Comparison of ENCODE assay signal across 2 cellular contexts in genomic region chr15:58777107-58777506, GRCh38.
TF ChIP-seq lines count a peak whose summit lies in the region.

No MANE protein-coding gene starts in this region.

TF ChIP-seq in GM23338, 12 proteins besides CTCF, POLR2A, EP300 and RAD21:
- TF ChIP-seq, protein P1, sequence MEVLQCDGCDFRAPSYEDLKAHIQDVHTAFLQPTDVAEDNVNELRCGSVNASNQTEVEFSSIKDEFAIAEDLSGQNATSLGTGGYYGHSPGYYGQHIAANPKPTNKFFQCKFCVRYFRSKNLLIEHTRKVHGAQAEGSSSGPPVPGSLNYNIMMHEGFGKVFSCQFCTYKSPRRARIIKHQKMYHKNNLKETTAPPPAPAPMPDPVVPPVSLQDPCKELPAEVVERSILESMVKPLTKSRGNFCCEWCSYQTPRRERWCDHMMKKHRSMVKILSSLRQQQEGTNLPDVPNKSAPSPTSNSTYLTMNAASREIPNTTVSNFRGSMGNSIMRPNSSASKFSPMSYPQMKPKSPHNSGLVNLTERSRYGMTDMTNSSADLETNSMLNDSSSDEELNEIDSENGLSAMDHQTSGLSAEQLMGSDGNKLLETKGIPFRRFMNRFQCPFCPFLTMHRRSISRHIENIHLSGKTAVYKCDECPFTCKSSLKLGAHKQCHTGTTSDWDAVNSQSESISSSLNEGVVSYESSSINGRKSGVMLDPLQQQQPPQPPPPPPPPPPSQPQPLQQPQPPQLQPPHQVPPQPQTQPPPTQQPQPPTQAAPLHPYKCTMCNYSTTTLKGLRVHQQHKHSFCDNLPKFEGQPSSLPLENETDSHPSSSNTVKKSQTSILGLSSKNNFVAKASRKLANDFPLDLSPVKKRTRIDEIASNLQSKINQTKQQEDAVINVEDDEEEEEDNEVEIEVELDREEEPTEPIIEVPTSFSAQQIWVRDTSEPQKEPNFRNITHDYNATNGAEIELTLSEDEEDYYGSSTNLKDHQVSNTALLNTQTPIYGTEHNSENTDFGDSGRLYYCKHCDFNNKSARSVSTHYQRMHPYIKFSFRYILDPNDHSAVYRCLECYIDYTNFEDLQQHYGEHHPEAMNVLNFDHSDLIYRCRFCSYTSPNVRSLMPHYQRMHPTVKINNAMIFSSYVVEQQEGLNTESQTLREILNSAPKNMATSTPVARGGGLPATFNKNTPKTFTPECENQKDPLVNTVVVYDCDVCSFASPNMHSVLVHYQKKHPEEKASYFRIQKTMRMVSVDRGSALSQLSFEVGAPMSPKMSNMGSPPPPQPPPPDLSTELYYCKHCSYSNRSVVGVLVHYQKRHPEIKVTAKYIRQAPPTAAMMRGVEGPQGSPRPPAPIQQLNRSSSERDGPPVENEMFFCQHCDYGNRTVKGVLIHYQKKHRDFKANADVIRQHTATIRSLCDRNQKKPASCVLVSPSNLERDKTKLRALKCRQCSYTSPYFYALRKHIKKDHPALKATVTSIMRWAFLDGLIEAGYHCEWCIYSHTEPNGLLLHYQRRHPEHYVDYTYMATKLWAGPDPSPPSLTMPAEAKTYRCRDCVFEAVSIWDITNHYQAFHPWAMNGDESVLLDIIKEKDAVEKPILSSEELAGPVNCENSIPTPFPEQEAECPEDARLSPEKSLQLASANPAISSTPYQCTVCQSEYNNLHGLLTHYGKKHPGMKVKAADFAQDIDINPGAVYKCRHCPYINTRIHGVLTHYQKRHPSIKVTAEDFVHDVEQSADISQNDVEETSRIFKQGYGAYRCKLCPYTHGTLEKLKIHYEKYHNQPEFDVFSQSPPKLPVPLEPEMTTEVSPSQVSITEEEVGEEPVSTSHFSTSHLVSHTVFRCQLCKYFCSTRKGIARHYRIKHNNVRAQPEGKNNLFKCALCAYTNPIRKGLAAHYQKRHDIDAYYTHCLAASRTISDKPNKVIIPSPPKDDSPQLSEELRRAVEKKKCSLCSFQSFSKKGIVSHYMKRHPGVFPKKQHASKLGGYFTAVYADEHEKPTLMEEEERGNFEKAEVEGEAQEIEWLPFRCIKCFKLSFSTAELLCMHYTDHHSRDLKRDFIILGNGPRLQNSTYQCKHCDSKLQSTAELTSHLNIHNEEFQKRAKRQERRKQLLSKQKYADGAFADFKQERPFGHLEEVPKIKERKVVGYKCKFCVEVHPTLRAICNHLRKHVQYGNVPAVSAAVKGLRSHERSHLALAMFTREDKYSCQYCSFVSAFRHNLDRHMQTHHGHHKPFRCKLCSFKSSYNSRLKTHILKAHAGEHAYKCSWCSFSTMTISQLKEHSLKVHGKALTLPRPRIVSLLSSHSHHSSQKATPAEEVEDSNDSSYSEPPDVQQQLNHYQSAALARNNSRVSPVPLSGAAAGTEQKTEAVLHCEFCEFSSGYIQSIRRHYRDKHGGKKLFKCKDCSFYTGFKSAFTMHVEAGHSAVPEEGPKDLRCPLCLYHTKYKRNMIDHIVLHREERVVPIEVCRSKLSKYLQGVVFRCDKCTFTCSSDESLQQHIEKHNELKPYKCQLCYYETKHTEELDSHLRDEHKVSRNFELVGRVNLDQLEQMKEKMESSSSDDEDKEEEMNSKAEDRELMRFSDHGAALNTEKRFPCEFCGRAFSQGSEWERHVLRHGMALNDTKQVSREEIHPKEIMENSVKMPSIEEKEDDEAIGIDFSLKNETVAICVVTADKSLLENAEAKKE (CRISPR knock-in tag; IDR thresholded peaks at IDR 0.05): no peak
- TF ChIP-seq ZNF114 (CRISPR knock-in tag; IDR thresholded peaks at IDR 0.05) (no peak), CREB1 (CRISPR knock-in tag; IDR thresholded peaks at IDR 0.05; ENCODE audit: low read depth) (no peak), POLR2AphosphoS5 (IDR thresholded peaks at IDR 0.05; ENCODE audit: low read depth) (no peak), NANOG (IDR thresholded peaks at IDR 0.05; ENCODE audit: borderline replicate concordance) (no peak), EZH2phosphoT487 (IDR thresholded peaks at IDR 0.05; ENCODE audit: unreplicated experiment) (no peak), STAT1 (IDR thresholded peaks at IDR 0.05; ENCODE audit: unreplicated experiment) (no peak), ETS1 (IDR thresholded peaks at IDR 0.05) (no peak), ZNF331 (CRISPR knock-in tag; IDR thresholded peaks at IDR 0.05; ENCODE audit: low read depth) (no peak), JUNB (IDR thresholded peaks at IDR 0.05; ENCODE audit: unreplicated experiment) (no peak), EZH2 (IDR thresholded peaks at IDR 0.05; ENCODE audit: low read depth, unreplicated experiment) (no peak)
- TF ChIP-seq, protein P2, sequence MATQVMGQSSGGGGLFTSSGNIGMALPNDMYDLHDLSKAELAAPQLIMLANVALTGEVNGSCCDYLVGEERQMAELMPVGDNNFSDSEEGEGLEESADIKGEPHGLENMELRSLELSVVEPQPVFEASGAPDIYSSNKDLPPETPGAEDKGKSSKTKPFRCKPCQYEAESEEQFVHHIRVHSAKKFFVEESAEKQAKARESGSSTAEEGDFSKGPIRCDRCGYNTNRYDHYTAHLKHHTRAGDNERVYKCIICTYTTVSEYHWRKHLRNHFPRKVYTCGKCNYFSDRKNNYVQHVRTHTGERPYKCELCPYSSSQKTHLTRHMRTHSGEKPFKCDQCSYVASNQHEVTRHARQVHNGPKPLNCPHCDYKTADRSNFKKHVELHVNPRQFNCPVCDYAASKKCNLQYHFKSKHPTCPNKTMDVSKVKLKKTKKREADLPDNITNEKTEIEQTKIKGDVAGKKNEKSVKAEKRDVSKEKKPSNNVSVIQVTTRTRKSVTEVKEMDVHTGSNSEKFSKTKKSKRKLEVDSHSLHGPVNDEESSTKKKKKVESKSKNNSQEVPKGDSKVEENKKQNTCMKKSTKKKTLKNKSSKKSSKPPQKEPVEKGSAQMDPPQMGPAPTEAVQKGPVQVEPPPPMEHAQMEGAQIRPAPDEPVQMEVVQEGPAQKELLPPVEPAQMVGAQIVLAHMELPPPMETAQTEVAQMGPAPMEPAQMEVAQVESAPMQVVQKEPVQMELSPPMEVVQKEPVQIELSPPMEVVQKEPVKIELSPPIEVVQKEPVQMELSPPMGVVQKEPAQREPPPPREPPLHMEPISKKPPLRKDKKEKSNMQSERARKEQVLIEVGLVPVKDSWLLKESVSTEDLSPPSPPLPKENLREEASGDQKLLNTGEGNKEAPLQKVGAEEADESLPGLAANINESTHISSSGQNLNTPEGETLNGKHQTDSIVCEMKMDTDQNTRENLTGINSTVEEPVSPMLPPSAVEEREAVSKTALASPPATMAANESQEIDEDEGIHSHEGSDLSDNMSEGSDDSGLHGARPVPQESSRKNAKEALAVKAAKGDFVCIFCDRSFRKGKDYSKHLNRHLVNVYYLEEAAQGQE (IDR thresholded peaks at IDR 0.05; ENCODE audit: unreplicated experiment): no peak

TF ChIP-seq in HepG2, 621 proteins besides CTCF, POLR2A, EP300 and RAD21:
- TF ChIP-seq ZSCAN12 (CRISPR knock-in tag; IDR thresholded peaks at IDR 0.05) (no peak), ZBTB43 (CRISPR knock-in tag; conservative IDR thresholded peaks at IDR 0.05) (no peak), DMAP1 (CRISPR knock-in tag; IDR thresholded peaks at IDR 0.05) (no peak), TOE1 (CRISPR knock-in tag; IDR thresholded peaks at IDR 0.05) (no peak), ZNF382 (CRISPR knock-in tag; IDR thresholded peaks at IDR 0.05; ENCODE audit: borderline replicate concordance) (no peak), NPAS2 (CRISPR knock-in tag; IDR thresholded peaks at IDR 0.05; ENCODE audit: borderline replicate concordance) (no peak), RFX1 (IDR thresholded peaks at IDR 0.05) (no peak), ARNT2 (CRISPR knock-in tag; IDR thresholded peaks at IDR 0.05; ENCODE audit: low read depth) (no peak), ELK4 (CRISPR knock-in tag; IDR thresholded peaks at IDR 0.05; ENCODE audit: borderline replicate concordance) (no peak), RARG (CRISPR knock-in tag; IDR thresholded peaks at IDR 0.05; ENCODE audit: low read depth) (no peak), TFAP4 (IDR thresholded peaks at IDR 0.05; ENCODE audit: borderline replicate concordance, low read depth) (no peak)
- TF ChIP-seq, protein P3, sequence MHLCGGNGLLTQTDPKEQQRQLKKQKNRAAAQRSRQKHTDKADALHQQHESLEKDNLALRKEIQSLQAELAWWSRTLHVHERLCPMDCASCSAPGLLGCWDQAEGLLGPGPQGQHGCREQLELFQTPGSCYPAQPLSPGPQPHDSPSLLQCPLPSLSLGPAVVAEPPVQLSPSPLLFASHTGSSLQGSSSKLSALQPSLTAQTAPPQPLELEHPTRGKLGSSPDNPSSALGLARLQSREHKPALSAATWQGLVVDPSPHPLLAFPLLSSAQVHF (CRISPR knock-in tag; IDR thresholded peaks at IDR 0.05): no peak
